ENCODE assay signal across 1 cellular context in the genomic region with DNA sequence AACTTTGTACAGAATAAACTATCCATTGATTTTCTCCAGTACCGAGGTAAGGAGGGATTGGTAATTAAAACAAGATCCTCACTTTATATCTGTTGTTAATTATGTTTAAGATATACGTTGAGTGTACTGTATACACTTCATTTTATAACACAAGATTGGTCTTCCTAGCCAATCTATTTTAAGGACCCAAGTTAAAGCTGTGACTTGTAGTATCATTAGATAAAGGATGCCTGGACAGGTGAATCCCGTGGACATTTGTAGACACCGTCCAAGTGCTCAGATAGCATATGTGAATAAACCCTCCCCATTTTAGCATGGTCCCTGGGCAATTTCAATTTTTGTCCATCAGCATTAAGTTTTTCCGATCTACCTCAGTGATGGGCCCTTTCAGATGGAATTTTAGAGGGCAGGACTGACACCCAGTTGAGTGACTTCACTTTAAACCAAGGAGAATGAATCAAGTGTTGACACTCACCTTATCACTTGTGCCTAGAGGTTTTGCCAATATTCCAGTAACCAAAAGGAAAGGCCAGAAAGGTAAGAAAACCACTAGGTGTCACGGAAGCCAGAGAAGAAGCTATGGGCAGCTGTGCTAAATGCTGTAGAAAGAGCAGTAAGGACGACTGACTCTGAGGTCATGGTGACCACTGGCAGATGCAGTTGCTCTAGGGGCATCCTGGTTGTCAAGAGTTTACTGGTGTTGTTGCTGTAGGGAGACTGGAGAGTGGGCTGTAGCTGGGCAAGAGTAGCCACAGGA.
TF ChIP-seq lines count a peak whose summit lies in the region.

No MANE protein-coding gene starts in this region.

TF ChIP-seq in HepG2, 621 proteins besides CTCF, POLR2A, EP300 and RAD21 (continued from another document and continues in another):
- no peak for TF ChIP-seq ZNF468 (CRISPR knock-in tag; IDR thresholded peaks at IDR 0.05)
- TF ChIP-seq, protein P1, sequence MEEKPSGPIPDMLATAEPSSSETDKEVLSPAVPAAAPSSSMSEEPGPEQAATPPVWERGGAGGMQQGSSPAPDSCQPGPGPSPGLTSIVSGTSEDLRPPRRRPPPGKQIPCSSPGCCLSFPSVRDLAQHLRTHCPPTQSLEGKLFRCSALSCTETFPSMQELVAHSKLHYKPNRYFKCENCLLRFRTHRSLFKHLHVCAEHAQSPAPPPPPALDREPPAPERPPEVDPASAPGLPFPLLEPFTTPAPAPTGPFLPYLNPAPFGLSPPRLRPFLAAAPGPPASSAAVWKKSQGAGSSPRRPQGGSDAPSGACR (CRISPR knock-in tag; IDR thresholded peaks at IDR 0.05) = no peak
- TF ChIP-seq, protein P2, sequence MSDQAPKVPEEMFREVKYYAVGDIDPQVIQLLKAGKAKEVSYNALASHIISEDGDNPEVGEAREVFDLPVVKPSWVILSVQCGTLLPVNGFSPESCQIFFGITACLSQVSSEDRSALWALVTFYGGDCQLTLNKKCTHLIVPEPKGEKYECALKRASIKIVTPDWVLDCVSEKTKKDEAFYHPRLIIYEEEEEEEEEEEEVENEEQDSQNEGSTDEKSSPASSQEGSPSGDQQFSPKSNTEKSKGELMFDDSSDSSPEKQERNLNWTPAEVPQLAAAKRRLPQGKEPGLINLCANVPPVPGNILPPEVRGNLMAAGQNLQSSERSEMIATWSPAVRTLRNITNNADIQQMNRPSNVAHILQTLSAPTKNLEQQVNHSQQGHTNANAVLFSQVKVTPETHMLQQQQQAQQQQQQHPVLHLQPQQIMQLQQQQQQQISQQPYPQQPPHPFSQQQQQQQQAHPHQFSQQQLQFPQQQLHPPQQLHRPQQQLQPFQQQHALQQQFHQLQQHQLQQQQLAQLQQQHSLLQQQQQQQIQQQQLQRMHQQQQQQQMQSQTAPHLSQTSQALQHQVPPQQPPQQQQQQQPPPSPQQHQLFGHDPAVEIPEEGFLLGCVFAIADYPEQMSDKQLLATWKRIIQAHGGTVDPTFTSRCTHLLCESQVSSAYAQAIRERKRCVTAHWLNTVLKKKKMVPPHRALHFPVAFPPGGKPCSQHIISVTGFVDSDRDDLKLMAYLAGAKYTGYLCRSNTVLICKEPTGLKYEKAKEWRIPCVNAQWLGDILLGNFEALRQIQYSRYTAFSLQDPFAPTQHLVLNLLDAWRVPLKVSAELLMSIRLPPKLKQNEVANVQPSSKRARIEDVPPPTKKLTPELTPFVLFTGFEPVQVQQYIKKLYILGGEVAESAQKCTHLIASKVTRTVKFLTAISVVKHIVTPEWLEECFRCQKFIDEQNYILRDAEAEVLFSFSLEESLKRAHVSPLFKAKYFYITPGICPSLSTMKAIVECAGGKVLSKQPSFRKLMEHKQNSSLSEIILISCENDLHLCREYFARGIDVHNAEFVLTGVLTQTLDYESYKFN (CRISPR knock-in tag; conservative IDR thresholded peaks at IDR 0.05) = no peak; the same call in 1 of the 2 replicates
- TF ChIP-seq BRD4 (CRISPR knock-in tag; IDR thresholded peaks at IDR 0.05) = no peak
- TF ChIP-seq ARNT (IDR thresholded peaks at IDR 0.05) = no peak
- no peak for TF ChIP-seq TCF7 (IDR thresholded peaks at IDR 0.05; ENCODE audit: low read depth)
- no peak for TF ChIP-seq HHEX (CRISPR knock-in tag; IDR thresholded peaks at IDR 0.05)
- TF ChIP-seq, protein P3, sequence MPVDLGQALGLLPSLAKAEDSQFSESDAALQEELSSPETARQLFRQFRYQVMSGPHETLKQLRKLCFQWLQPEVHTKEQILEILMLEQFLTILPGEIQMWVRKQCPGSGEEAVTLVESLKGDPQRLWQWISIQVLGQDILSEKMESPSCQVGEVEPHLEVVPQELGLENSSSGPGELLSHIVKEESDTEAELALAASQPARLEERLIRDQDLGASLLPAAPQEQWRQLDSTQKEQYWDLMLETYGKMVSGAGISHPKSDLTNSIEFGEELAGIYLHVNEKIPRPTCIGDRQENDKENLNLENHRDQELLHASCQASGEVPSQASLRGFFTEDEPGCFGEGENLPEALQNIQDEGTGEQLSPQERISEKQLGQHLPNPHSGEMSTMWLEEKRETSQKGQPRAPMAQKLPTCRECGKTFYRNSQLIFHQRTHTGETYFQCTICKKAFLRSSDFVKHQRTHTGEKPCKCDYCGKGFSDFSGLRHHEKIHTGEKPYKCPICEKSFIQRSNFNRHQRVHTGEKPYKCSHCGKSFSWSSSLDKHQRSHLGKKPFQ (CRISPR knock-in tag; IDR thresholded peaks at IDR 0.05; ENCODE audit: insufficient replicate concordance) = no peak
- TF ChIP-seq, protein P4, sequence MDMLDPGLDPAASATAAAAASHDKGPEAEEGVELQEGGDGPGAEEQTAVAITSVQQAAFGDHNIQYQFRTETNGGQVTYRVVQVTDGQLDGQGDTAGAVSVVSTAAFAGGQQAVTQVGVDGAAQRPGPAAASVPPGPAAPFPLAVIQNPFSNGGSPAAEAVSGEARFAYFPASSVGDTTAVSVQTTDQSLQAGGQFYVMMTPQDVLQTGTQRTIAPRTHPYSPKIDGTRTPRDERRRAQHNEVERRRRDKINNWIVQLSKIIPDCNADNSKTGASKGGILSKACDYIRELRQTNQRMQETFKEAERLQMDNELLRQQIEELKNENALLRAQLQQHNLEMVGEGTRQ (IDR thresholded peaks at IDR 0.05; ENCODE audit: low read depth, low read length) = no peak
- TF ChIP-seq, protein P4 (CRISPR knock-in tag; IDR thresholded peaks at IDR 0.05; ENCODE audit: borderline replicate concordance) = no peak
- TF ChIP-seq ATRX (CRISPR knock-in tag; IDR thresholded peaks at IDR 0.05; ENCODE audit: borderline replicate concordance) = no peak
- no peak for TF ChIP-seq SRSF9 (IDR thresholded peaks at IDR 0.05; ENCODE audit: borderline replicate concordance, insufficient read depth, low read depth, low read length, poor library complexity, severe bottlenecking)
- TF ChIP-seq, protein P5, sequence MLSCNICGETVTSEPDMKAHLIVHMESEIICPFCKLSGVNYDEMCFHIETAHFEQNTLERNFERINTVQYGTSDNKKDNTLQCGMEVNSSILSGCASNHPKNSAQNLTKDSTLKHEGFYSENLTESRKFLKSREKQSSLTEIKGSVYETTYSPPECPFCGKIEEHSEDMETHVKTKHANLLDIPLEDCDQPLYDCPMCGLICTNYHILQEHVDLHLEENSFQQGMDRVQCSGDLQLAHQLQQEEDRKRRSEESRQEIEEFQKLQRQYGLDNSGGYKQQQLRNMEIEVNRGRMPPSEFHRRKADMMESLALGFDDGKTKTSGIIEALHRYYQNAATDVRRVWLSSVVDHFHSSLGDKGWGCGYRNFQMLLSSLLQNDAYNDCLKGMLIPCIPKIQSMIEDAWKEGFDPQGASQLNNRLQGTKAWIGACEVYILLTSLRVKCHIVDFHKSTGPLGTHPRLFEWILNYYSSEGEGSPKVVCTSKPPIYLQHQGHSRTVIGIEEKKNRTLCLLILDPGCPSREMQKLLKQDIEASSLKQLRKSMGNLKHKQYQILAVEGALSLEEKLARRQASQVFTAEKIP (CRISPR knock-in tag; IDR thresholded peaks at IDR 0.05; ENCODE audit: borderline replicate concordance) = no peak
- no peak for TF ChIP-seq ZNF382 (CRISPR knock-in tag; IDR thresholded peaks at IDR 0.05; ENCODE audit: borderline replicate concordance)
- no peak for TF ChIP-seq RFX3 (CRISPR knock-in tag; IDR thresholded peaks at IDR 0.05)
- no peak for TF ChIP-seq PRMT3 (CRISPR knock-in tag; IDR thresholded peaks at IDR 0.05; ENCODE audit: borderline replicate concordance, low read depth)
- TF ChIP-seq, protein P6, sequence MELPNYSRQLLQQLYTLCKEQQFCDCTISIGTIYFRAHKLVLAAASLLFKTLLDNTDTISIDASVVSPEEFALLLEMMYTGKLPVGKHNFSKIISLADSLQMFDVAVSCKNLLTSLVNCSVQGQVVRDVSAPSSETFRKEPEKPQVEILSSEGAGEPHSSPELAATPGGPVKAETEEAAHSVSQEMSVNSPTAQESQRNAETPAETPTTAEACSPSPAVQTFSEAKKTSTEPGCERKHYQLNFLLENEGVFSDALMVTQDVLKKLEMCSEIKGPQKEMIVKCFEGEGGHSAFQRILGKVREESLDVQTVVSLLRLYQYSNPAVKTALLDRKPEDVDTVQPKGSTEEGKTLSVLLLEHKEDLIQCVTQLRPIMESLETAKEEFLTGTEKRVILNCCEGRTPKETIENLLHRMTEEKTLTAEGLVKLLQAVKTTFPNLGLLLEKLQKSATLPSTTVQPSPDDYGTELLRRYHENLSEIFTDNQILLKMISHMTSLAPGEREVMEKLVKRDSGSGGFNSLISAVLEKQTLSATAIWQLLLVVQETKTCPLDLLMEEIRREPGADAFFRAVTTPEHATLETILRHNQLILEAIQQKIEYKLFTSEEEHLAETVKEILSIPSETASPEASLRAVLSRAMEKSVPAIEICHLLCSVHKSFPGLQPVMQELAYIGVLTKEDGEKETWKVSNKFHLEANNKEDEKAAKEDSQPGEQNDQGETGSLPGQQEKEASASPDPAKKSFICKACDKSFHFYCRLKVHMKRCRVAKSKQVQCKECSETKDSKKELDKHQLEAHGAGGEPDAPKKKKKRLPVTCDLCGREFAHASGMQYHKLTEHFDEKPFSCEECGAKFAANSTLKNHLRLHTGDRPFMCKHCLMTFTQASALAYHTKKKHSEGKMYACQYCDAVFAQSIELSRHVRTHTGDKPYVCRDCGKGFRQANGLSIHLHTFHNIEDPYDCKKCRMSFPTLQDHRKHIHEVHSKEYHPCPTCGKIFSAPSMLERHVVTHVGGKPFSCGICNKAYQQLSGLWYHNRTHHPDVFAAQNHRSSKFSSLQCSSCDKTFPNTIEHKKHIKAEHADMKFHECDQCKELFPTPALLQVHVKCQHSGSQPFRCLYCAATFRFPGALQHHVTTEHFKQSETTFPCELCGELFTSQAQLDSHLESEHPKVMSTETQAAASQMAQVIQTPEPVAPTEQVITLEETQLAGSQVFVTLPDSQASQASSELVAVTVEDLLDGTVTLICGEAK (IDR thresholded peaks at IDR 0.05) = no peak
- TF ChIP-seq, protein P6 (CRISPR knock-in tag; IDR thresholded peaks at IDR 0.05) = no peak
- TF ChIP-seq, protein P7, sequence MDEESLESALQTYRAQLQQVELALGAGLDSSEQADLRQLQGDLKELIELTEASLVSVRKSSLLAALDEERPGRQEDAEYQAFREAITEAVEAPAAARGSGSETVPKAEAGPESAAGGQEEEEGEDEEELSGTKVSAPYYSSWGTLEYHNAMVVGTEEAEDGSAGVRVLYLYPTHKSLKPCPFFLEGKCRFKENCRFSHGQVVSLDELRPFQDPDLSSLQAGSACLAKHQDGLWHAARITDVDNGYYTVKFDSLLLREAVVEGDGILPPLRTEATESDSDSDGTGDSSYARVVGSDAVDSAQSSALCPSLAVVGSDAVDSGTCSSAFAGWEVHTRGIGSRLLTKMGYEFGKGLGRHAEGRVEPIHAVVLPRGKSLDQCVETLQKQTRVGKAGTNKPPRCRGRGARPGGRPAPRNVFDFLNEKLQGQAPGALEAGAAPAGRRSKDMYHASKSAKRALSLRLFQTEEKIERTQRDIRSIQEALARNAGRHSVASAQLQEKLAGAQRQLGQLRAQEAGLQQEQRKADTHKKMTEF (CRISPR knock-in tag; IDR thresholded peaks at IDR 0.05) = peak; percentile 45; the same call in 1 of the 2 replicates
- TF ChIP-seq ZNF180 (CRISPR knock-in tag; IDR thresholded peaks at IDR 0.05; ENCODE audit: borderline replicate concordance, low read depth) = no peak
- TF ChIP-seq, protein P8, sequence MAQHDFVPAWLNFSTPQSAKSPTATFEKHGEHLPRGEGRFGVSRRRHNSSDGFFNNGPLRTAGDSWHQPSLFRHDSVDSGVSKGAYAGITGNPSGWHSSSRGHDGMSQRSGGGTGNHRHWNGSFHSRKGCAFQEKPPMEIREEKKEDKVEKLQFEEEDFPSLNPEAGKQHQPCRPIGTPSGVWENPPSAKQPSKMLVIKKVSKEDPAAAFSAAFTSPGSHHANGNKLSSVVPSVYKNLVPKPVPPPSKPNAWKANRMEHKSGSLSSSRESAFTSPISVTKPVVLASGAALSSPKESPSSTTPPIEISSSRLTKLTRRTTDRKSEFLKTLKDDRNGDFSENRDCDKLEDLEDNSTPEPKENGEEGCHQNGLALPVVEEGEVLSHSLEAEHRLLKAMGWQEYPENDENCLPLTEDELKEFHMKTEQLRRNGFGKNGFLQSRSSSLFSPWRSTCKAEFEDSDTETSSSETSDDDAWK (CRISPR knock-in tag; IDR thresholded peaks at IDR 0.05) = no peak
- no peak for TF ChIP-seq CENPT (CRISPR knock-in tag; IDR thresholded peaks at IDR 0.05; ENCODE audit: low read depth)
- TF ChIP-seq ZNF703 (CRISPR knock-in tag; IDR thresholded peaks at IDR 0.05; ENCODE audit: borderline replicate concordance) = no peak
- TF ChIP-seq ZNF292 (CRISPR knock-in tag; IDR thresholded peaks at IDR 0.05; ENCODE audit: borderline replicate concordance, low read depth) = no peak
- no peak for TF ChIP-seq MIER3 (CRISPR knock-in tag; IDR thresholded peaks at IDR 0.05; ENCODE audit: borderline replicate concordance)
- no peak for TF ChIP-seq SKI (IDR thresholded peaks at IDR 0.05; ENCODE audit: partially characterized antibody)
- TF ChIP-seq ZFP62 (CRISPR knock-in tag; IDR thresholded peaks at IDR 0.05) = no peak
- TF ChIP-seq MTF2 (CRISPR knock-in tag; IDR thresholded peaks at IDR 0.05; ENCODE audit: borderline replicate concordance) = no peak
- TF ChIP-seq ZNF839 (CRISPR knock-in tag; IDR thresholded peaks at IDR 0.05; ENCODE audit: borderline replicate concordance) = no peak
- no peak for TF ChIP-seq BRCA1 (CRISPR knock-in tag; IDR thresholded peaks at IDR 0.05)
- no peak for TF ChIP-seq NRL (CRISPR knock-in tag; IDR thresholded peaks at IDR 0.05; ENCODE audit: borderline replicate concordance)
- no peak for TF ChIP-seq ZNF891 (CRISPR knock-in tag; IDR thresholded peaks at IDR 0.05)
- TF ChIP-seq DNMT3B (CRISPR knock-in tag; conservative IDR thresholded peaks at IDR 0.05) = no peak
